ENCODE assay signal across 8 cellular contexts in genomic region chr6:148343028-148343374, GRCh38. TPM values are rescaled to one million over a fixed set of nuclear protein-coding genes. Genes with fewer than 3 reads are reported as not detected.
DNase-seq lines count a peak whose midpoint lies in the region; ATAC-seq and TF ChIP-seq lines count a peak whose summit lies in the region.

No MANE protein-coding gene starts in this region.

- H3K27ac ChIP-seq in RWPE1 (peak overlapping the region; percentile 95), psoas muscle (peak overlapping the region; percentile 69)

- no peaks in the 10 kb centered on the region for H3K36me3 ChIP-seq in ES-I3 (ENCODE audit: insufficient read depth, low read length)
- no peaks in the 10 kb centered on the region for H3K36me3 ChIP-seq in psoas muscle (ENCODE audit: insufficient read depth in 1 of 2, low read depth in 1 of 2)

- no peak overlapping the region for H3K27ac Mint-ChIP-seq in activated CD8-positive, alpha-beta T cell treated with anti-CD3 and anti-CD28 coated beads for 36 hours

- peak overlapping the region; percentile 68 for H3K4me3 ChIP-seq in fibroblast of villous mesenchyme (ENCODE audit: low read depth, low read length)
- H3K4me3 ChIP-seq in psoas muscle: peak overlapping the region; percentile 79

- ATAC-seq in psoas muscle (no peak), HG03196 (IDR thresholded peaks at IDR 0.05; ENCODE audit: unreplicated experiment) (no peak)
- ATAC-seq in activated CD8-positive, alpha-beta T cell treated with anti-CD3 and anti-CD28 coated beads for 36 hours: no peak

- WGBS in psoas muscle, 3 donors: 0 to 2% (median 1%) methylated on average over 21 to 34 of the region's 34 CpGs

- H3K36me3 Mint-ChIP-seq in activated CD8-positive, alpha-beta T cell treated with anti-CD3 and anti-CD28 coated beads for 36 hours (ENCODE audit: low read depth): no peaks in the 10 kb centered on the region

- no peak overlapping the region for H3K4me3 Mint-ChIP-seq in activated CD8-positive, alpha-beta T cell treated with anti-CD3 and anti-CD28 coated beads for 36 hours

- CTCF ChIA-PET in RWPE1 (lab: Yijun Ruan, JAX): no interaction called here
- CTCF ChIA-PET in activated CD8-positive, alpha-beta T cell treated with anti-CD3 and anti-CD28 coated beads for 36 hours (lab: Charles Lee): no interaction called here

- H3K27me3 Mint-ChIP-seq in activated CD8-positive, alpha-beta T cell treated with anti-CD3 and anti-CD28 coated beads for 36 hours: peaks cover 42% of the 10 kb centered on the region

- H3K4me1 Mint-ChIP-seq in activated CD8-positive, alpha-beta T cell treated with anti-CD3 and anti-CD28 coated beads for 36 hours (ENCODE audit: low read depth): peaks cover 7% of the 10 kb centered on the region

- H3K4me1 ChIP-seq in ES-I3 (ENCODE audit: insufficient read depth, low read length): peaks cover 39% of the 10 kb centered on the region
- H3K4me1 ChIP-seq in psoas muscle: peaks cover 7% of the 10 kb centered on the region

- peak overlapping the region; percentile 82 for H3K9ac ChIP-seq in ES-I3 (ENCODE audit: low read depth, low read length)

- no peak for DNase-seq in RWPE1 (ENCODE audit: low spot score)
- no peak for DNase-seq in fibroblast of villous mesenchyme (ENCODE audit: low read depth)
- DNase-seq in psoas muscle: peak in 1 of 2 donors; percentile 60
- DNase-seq in NCI-H345 treated with DMSO at 0.1 percent for 48 hours (lab: John Stamatoyannopoulos, UW; ENCODE audit: unreplicated experiment): no peak
- no peak for DNase-seq in activated gamma-delta T cell (lab: John Stamatoyannopoulos, UW)
- DNase-seq in activated CD8-positive, alpha-beta T cell treated with anti-CD3 and anti-CD28 coated beads for 36 hours: no peak

- TF ChIP-seq CTCF in RWPE1 (conservative IDR thresholded peaks at IDR 0.05; ENCODE audit: low read depth): no peak
- TF ChIP-seq CTCF in fibroblast of villous mesenchyme (IDR thresholded peaks at IDR 0.05; ENCODE audit: insufficient read depth, low read depth, low read length): no peak
- TF ChIP-seq CTCF in psoas muscle (IDR thresholded peaks at IDR 0.05): no peak
- no peak for TF ChIP-seq CTCF in activated CD8-positive, alpha-beta T cell treated with anti-CD3 and anti-CD28 coated beads for 36 hours (IDR thresholded peaks at IDR 0.05)

- H3K9me3 ChIP-seq in ES-I3 (ENCODE audit: control insufficient read depth, insufficient read depth, low read length) (no peaks in the 10 kb centered on the region), psoas muscle (no peaks in the 10 kb centered on the region)

- intact Hi-C loops in psoas muscle (cut with DNase I): loop anchor here (5.0 to 10.0 kb wide), 3 partner anchors 52 to 119 kb away; no protein-coding TSS in a partner anchor
- intact Hi-C loops in activated CD8-positive, alpha-beta T cell treated with anti-CD3 and anti-CD28 coated beads for 36 hours (cut with micrococcal nuclease): no loop called here

- no peaks in the 10 kb centered on the region for H3K9me3 Mint-ChIP-seq in activated CD8-positive, alpha-beta T cell treated with anti-CD3 and anti-CD28 coated beads for 36 hours

- H3K27me3 ChIP-seq in psoas muscle (ENCODE audit: insufficient read depth in 3 of 3, low read length in 2 of 3): peaks cover 0 to 3% (median 2%) of the 10 kb centered on the region in 3 donors

- POLR2A ChIA-PET in RWPE1 (lab: Yijun Ruan, JAX; ENCODE audit: low non-redundant PET): interaction anchor here (1.0 kb wide), 1 partner anchor 71 kb away, joined by 3 read pairs; no protein-coding TSS in a partner anchor
- POLR2A ChIA-PET in activated CD8-positive, alpha-beta T cell treated with anti-CD3 and anti-CD28 coated beads for 36 hours (lab: Charles Lee): no interaction called here

RNA-seq across cellular contexts. Expression of gene SASH1, which starts 0.4 kb away (rescaled TPM):
- total RNA-seq in fibroblast of villous mesenchyme (39.7 and 58.9 TPM in 2 replicates), psoas muscle (10 to 100 TPM; 13.0 to 26.1 (median 23.0) TPM)
- 1 to 10 TPM; 5.0 to 6.1 (median 5.1) TPM for polyA plus RNA-seq in psoas muscle
- total RNA-seq in activated CD8-positive, alpha-beta T cell treated with anti-CD3 and anti-CD28 coated beads for 36 hours: under 1 TPM; 0.04 to 0.05 TPM

Comparison
In these comparisons a context has a peak if more than half of its experiments do, and no peak if none do; other contexts are left out.
1. RNA of gene SASH1, which starts 0.4 kb away (total RNA-seq): 39.7 to 58.9 TPM in fibroblast of villous mesenchyme and 13.0 to 26.1 TPM in psoas muscle; 0.04 to 0.05 TPM in activated CD8-positive, alpha-beta T cell treated with anti-CD3 and anti-CD28 coated beads for 36 hours; every median in the first group is over 10 times any median in the second.